Comparison of ENCODE assay signal across 1 cellular context in genomic region chr5:80957031-80957761, GRCh38.
TF ChIP-seq lines count a peak whose summit lies in the region.

No MANE protein-coding gene starts in this region.

TF ChIP-seq in HepG2, 621 proteins besides CTCF, POLR2A, EP300 and RAD21 (continued from another document and continues in another):
- TF ChIP-seq TIGD3 (CRISPR knock-in tag; IDR thresholded peaks at IDR 0.05; ENCODE audit: borderline replicate concordance) (no peak), ATM (IDR thresholded peaks at IDR 0.05; ENCODE audit: borderline replicate concordance) (no peak), HMG20B (CRISPR knock-in tag; conservative IDR thresholded peaks at IDR 0.05) (0 out of 2 replicates have a peak, but pooled peaks have one; percentile 26), ZSCAN29 (CRISPR knock-in tag; conservative IDR thresholded peaks at IDR 0.05) (no peak), FOXA3 (CRISPR knock-in tag; IDR thresholded peaks at IDR 0.05) (peak; percentile 77), ZNF562 (CRISPR knock-in tag; IDR thresholded peaks at IDR 0.05; ENCODE audit: borderline replicate concordance) (no peak), MYPOP (CRISPR knock-in tag; IDR thresholded peaks at IDR 0.05) (no peak), DRAP1 (CRISPR knock-in tag; IDR thresholded peaks at IDR 0.05) (no peak), ZFP82 (CRISPR knock-in tag; IDR thresholded peaks at IDR 0.05; ENCODE audit: borderline replicate concordance) (no peak), AGO2 (optimal IDR thresholded peaks at IDR 0.05; ENCODE audit: low read depth, low read length) (no peak), AGO1 (IDR thresholded peaks at IDR 0.05; ENCODE audit: low read depth, low read length, poor library complexity, severe bottlenecking) (no peak), MAZ (IDR thresholded peaks at IDR 0.05; ENCODE audit: borderline replicate concordance, low read depth, low read length) (no peak), MAZ (CRISPR knock-in tag; IDR thresholded peaks at IDR 0.05; ENCODE audit: low read depth) (no peak), ZNF512B (CRISPR knock-in tag; IDR thresholded peaks at IDR 0.05; ENCODE audit: borderline replicate concordance) (no peak), ZBTB26 (CRISPR knock-in tag; IDR thresholded peaks at IDR 0.05; ENCODE audit: borderline replicate concordance) (no peak), ZNF660 (CRISPR knock-in tag; IDR thresholded peaks at IDR 0.05; ENCODE audit: borderline replicate concordance, low read depth) (no peak), AFF4 (CRISPR knock-in tag; IDR thresholded peaks at IDR 0.05) (no peak), FOXP1 (IDR thresholded peaks at IDR 0.05) (no peak), FOXP1 (CRISPR knock-in tag; IDR thresholded peaks at IDR 0.05) (peak; percentile 46; the same call in 1 of the 2 replicates), BRD4 (CRISPR knock-in tag; IDR thresholded peaks at IDR 0.05) (no peak), TFDP1 (CRISPR knock-in tag; IDR thresholded peaks at IDR 0.05; ENCODE audit: borderline replicate concordance) (no peak), JUND (CRISPR knock-in tag; IDR thresholded peaks at IDR 0.05) (no peak), RELA (CRISPR knock-in tag; IDR thresholded peaks at IDR 0.05) (no peak), STAT6 (CRISPR knock-in tag; IDR thresholded peaks at IDR 0.05; ENCODE audit: borderline replicate concordance) (no peak), FOXP4 (CRISPR knock-in tag; IDR thresholded peaks at IDR 0.05) (0 out of 2 replicates have a peak, but pooled peaks have one; percentile 14), ZSCAN31 (CRISPR knock-in tag; IDR thresholded peaks at IDR 0.05; ENCODE audit: low read depth) (no peak), ZSCAN20 (CRISPR knock-in tag; IDR thresholded peaks at IDR 0.05; ENCODE audit: borderline replicate concordance) (no peak), MIER2 (CRISPR knock-in tag; IDR thresholded peaks at IDR 0.05) (no peak), E2F5 (CRISPR knock-in tag; conservative IDR thresholded peaks at IDR 0.05) (no peak), AHDC1 (CRISPR knock-in tag; IDR thresholded peaks at IDR 0.05; ENCODE audit: borderline replicate concordance) (0 out of 2 replicates have a peak, but pooled peaks have one; percentile 17), ZNF720 (CRISPR knock-in tag; IDR thresholded peaks at IDR 0.05) (no peak), ZFP36 (IDR thresholded peaks at IDR 0.05; ENCODE audit: borderline replicate concordance, low read depth, low read length, partially characterized antibody) (no peak)
